In the genomic region with DNA sequence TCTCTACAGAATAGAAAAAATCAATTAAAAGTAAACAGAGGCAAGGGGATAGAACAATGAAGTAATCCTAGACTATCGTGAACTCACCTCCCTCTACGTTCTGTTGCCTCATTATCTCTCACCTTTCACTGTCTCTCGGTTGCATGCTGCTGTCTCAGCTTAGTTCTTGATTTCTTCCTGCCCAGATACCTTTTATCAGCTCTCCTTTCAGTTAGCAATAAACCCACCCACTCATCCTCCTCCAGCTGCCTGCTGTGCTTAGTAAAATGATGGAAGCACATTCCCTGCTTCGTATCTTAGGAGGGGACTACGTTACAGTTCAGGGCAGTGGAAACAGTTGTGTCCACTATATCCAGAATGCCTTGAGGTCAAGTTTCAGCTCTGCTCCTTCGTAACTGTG, we compare ENCODE assay signal across 33 cellular contexts.
"Had no signal": no experiment of that assay in that cellular context is flagged by ENCODE, and none has a peak within 500 bp of the region (broad histone marks: within the 10 kb centered on the region; RNA-seq: fewer than 3 reads in every experiment).

No MANE protein-coding gene starts in this region.

- H3K4me1 Mint-ChIP-seq: activated CD4-positive, alpha-beta T cell treated with anti-CD3 and anti-CD28 coated beads for 36 hours; activated CD4-positive, alpha-beta T cell treated with anti-CD3 and anti-CD28 coated beads, Interleukin-2, amount 10 ng/mL, durations not matched to agents 7 days and 5 days; activated naive CD4-positive, alpha-beta T cell treated with anti-CD3 and anti-CD28 coated beads, Interleukin-2, amount 50 U/mL, for 24 hours; activated naive CD8-positive, alpha-beta T cell treated with anti-CD3 and anti-CD28 coated beads, Interleukin-2, amount 10 ng/mL, durations not matched to agents 7 days and 5 days had no signal

- H3K27me3 ChIP-seq: ascending aorta, body of pancreas, breast epithelium, MG63 had no signal

- H3K9me3 ChIP-seq: ascending aorta, body of pancreas, breast epithelium, MG63 had no signal

- H3K27me3 Mint-ChIP-seq: activated CD4-positive, alpha-beta T cell treated with anti-CD3 and anti-CD28 coated beads for 36 hours; activated CD4-positive, alpha-beta T cell treated with anti-CD3 and anti-CD28 coated beads, Interleukin-2, amount 10 ng/mL, durations not matched to agents 7 days and 5 days; activated naive CD4-positive, alpha-beta T cell treated with anti-CD3 and anti-CD28 coated beads, Interleukin-2, amount 50 U/mL, for 24 hours; activated naive CD8-positive, alpha-beta T cell treated with anti-CD3 and anti-CD28 coated beads, Interleukin-2, amount 10 ng/mL, durations not matched to agents 7 days and 5 days; activated T-cell treated with anti-CD3 and anti-CD28 coated beads, Interleukin-2, amount 50 U/mL, for 24 hours had no signal

- H3K4me3 ChIP-seq: ascending aorta, body of pancreas, breast epithelium, MG63 had no signal

- H3K36me3 ChIP-seq: ascending aorta, breast epithelium, MG63 had no signal

- H3K36me3 Mint-ChIP-seq: activated naive CD4-positive, alpha-beta T cell treated with anti-CD3 and anti-CD28 coated beads, Interleukin-2, amount 50 U/mL, for 24 hours; activated naive CD8-positive, alpha-beta T cell treated with anti-CD3 and anti-CD28 coated beads, Interleukin-2, amount 10 ng/mL, durations not matched to agents 7 days and 5 days had no signal

- H3K4me3 Mint-ChIP-seq: activated CD4-positive, alpha-beta T cell treated with anti-CD3 and anti-CD28 coated beads for 36 hours; activated CD4-positive, alpha-beta T cell treated with anti-CD3 and anti-CD28 coated beads, Interleukin-2, amount 10 ng/mL, durations not matched to agents 7 days and 5 days; activated CD8-positive, alpha-beta T cell treated with anti-CD3 and anti-CD28 coated beads, Interleukin-2, amount 10 ng/mL, durations not matched to agents 7 days and 5 days; activated naive CD4-positive, alpha-beta T cell treated with anti-CD3 and anti-CD28 coated beads, Interleukin-2, amount 50 U/mL, for 24 hours; activated naive CD8-positive, alpha-beta T cell treated with anti-CD3 and anti-CD28 coated beads, Interleukin-2, amount 10 ng/mL, durations not matched to agents 7 days and 5 days; activated T-cell treated with anti-CD3 and anti-CD28 coated beads, Interleukin-2, amount 50 U/mL, for 24 hours had no signal

- H3K4me1 ChIP-seq: ascending aorta, body of pancreas, breast epithelium had no signal

- H3K27ac Mint-ChIP-seq: activated CD4-positive, alpha-beta T cell treated with anti-CD3 and anti-CD28 coated beads for 36 hours; activated CD4-positive, alpha-beta T cell treated with anti-CD3 and anti-CD28 coated beads, Interleukin-2, amount 10 ng/mL, durations not matched to agents 7 days and 5 days; activated CD8-positive, alpha-beta T cell treated with anti-CD3 and anti-CD28 coated beads, Interleukin-2, amount 10 ng/mL, durations not matched to agents 7 days and 5 days; activated naive CD4-positive, alpha-beta T cell treated with anti-CD3 and anti-CD28 coated beads, Interleukin-2, amount 50 U/mL, for 24 hours; activated naive CD8-positive, alpha-beta T cell treated with anti-CD3 and anti-CD28 coated beads, Interleukin-2, amount 10 ng/mL, durations not matched to agents 7 days and 5 days; activated T-cell treated with anti-CD3 and anti-CD28 coated beads, Interleukin-2, amount 50 U/mL, for 24 hours; activated T-helper 2 cell treated with anti-CD3 and anti-CD28 coated beads, Interferon-gamma antibody, Interleukin-2, Interleukin-4, amounts not matched to agents 10 μg/mL and 5 μg/mL and 100 μg/mL, durations not matched to agents 14 hours and 24 hours and 36 hours had no signal

- H3K9me3 Mint-ChIP-seq: activated naive CD4-positive, alpha-beta T cell treated with anti-CD3 and anti-CD28 coated beads, Interleukin-2, amount 50 U/mL, for 24 hours had no signal

- ATAC-seq: activated CD4-positive, alpha-beta T cell treated with anti-CD3 and anti-CD28 coated beads for 36 hours; activated CD4-positive, CD25-positive, alpha-beta regulatory T cell treated with anti-CD3 and anti-CD28 coated beads, Interleukin-2, amount 50 U/mL, for 24 hours; activated CD8-positive, alpha-beta T cell treated with anti-CD3 and anti-CD28 coated beads, Interleukin-2, amount 10 ng/mL, durations not matched to agents 7 days and 5 days; body of pancreas had no signal

- H3K27ac ChIP-seq: ascending aorta, body of pancreas, breast epithelium had no signal

- DNase-seq: activated CD4-positive, alpha-beta T cell treated with anti-CD3 and anti-CD28 coated beads for 36 hours; activated CD4-positive, alpha-beta T cell treated with anti-CD3 and anti-CD28 coated beads, Interleukin-2, amount 10 ng/mL, durations not matched to agents 7 days and 5 days; activated CD4-positive, alpha-beta T cell treated with anti-CD3 and anti-CD28 coated beads, Interleukin-2, amount 50 U/mL, for 48 hours; activated CD8-positive, alpha-beta T cell treated with anti-CD3 and anti-CD28 coated beads, Interleukin-2, amount 10 ng/mL, durations not matched to agents 7 days and 5 days; activated gamma-delta T cell; activated naive CD4-positive, alpha-beta T cell treated with Interleukin-2 at 50 U/mL for 16 hours; activated naive CD8-positive, alpha-beta T cell treated with anti-CD3 and anti-CD28 coated beads, Interleukin-2, amount 10 ng/mL, durations not matched to agents 7 days and 5 days; activated T-cell treated with anti-CD3 and anti-CD28 coated beads, Interleukin-2, amount 50 U/mL, for 24 hours; amygdala; body of pancreas; cerebellar nuclear complex; Kasumi-1; KG1; MG63; MV-4-11; NCI-H1092; NCI-H1436 treated with DMSO at 0.1 percent for 48 hours; NCI-H1694 treated with DMSO at 0.1 percent for 48 hours; NCI-H2029; NCI-H510A; NCI-H526; NCI-H748 treated with DMSO at 0.1 percent for 48 hours; OCI-M1; Right ventricle myocardium superior; SW 1271; T-helper 1 cell; T-helper 2 cell; T-helper 9 cell had no signal
